8 cellular contexts compared by ENCODE assay signal in genomic region chr4:780730-781492, GRCh38. TPM values are rescaled to one million over a fixed set of nuclear protein-coding genes. Genes with fewer than 3 reads are reported as not detected.
DNase-seq lines count a peak whose midpoint lies in the region; ATAC-seq and TF ChIP-seq lines count a peak whose summit lies in the region.

No MANE protein-coding gene starts in this region.

- no peak for DNase-seq in activated CD8-positive, alpha-beta T cell treated with anti-CD3 and anti-CD28 coated beads for 36 hours
- DNase-seq in iPS DF 6.9 (ENCODE audit: low read depth, low spot score), result no peak
- no peak for DNase-seq in stimulated activated naive B cell treated with anti-CD40 and anti-IgM and Interleukin-4, amounts not matched to agents 10 μg/mL and 1 μg/mL and 100 μg/mL, for 72 hours
- DNase-seq in MV-4-11 (lab: John Stamatoyannopoulos, UW), result no peak
- DNase-seq in SHP77 treated with DMSO at 0.1 percent for 48 hours (lab: John Stamatoyannopoulos, UW), result no peak

- peaks cover 41% of the 10 kb centered on the region for H3K36me3 Mint-ChIP-seq in activated CD8-positive, alpha-beta T cell treated with anti-CD3 and anti-CD28 coated beads for 36 hours (ENCODE audit: low read depth)
- peaks cover 37 to 41% of the 10 kb centered on the region in 2 donors for H3K36me3 Mint-ChIP-seq in stimulated activated naive B cell treated with anti-CD40 and anti-IgM and Interleukin-4, amounts not matched to agents 10 μg/mL and 1 μg/mL and 100 μg/mL, for 72 hours

- peaks cover 15% of the 10 kb centered on the region for H3K27me3 Mint-ChIP-seq in activated CD8-positive, alpha-beta T cell treated with anti-CD3 and anti-CD28 coated beads for 36 hours
- H3K27me3 Mint-ChIP-seq in stimulated activated naive B cell treated with anti-CD40 and anti-IgM and Interleukin-4, amounts not matched to agents 10 μg/mL and 1 μg/mL and 100 μg/mL, for 72 hours, result peaks cover 23 to 25% of the 10 kb centered on the region in 2 donors

- TF ChIP-seq CTCF in activated CD8-positive, alpha-beta T cell treated with anti-CD3 and anti-CD28 coated beads for 36 hours (IDR thresholded peaks at IDR 0.05), result no peak

- H3K4me1 Mint-ChIP-seq in activated CD8-positive, alpha-beta T cell treated with anti-CD3 and anti-CD28 coated beads for 36 hours (ENCODE audit: low read depth), result peaks cover 44% of the 10 kb centered on the region
- H3K4me1 Mint-ChIP-seq in stimulated activated naive B cell treated with anti-CD40 and anti-IgM and Interleukin-4, amounts not matched to agents 10 μg/mL and 1 μg/mL and 100 μg/mL, for 72 hours, result peaks cover 41 to 68% of the 10 kb centered on the region in 2 donors

- H3K27ac Mint-ChIP-seq in activated CD8-positive, alpha-beta T cell treated with anti-CD3 and anti-CD28 coated beads for 36 hours, result peak overlapping the region; percentile 85
- peak overlapping the region; percentile 94 for H3K27ac Mint-ChIP-seq in stimulated activated naive B cell treated with anti-CD40 and anti-IgM and Interleukin-4, amounts not matched to agents 10 μg/mL and 1 μg/mL and 100 μg/mL, for 72 hours

- peak overlapping the region; percentile 90 to 100 (median 98) for H3K4me3 ChIP-seq in BLaER1 treated with 17β-estradiol and CSF1 and Interleukin-3, amounts not matched to agents 10 nM and 100 nM
- H3K4me3 ChIP-seq in iPS DF 6.9 (ENCODE audit: low read length), result peak overlapping the region; percentile 77

- peak overlapping the region; percentile 86 to 99 (median 96) for H3K4me2 ChIP-seq in BLaER1 treated with 17β-estradiol and CSF1 and Interleukin-3, amounts not matched to agents 10 nM and 100 nM

- POLR2A ChIA-PET in activated CD8-positive, alpha-beta T cell treated with anti-CD3 and anti-CD28 coated beads for 36 hours (lab: Charles Lee), result interaction anchor here (0.9 to 5.1 kb wide), 6 partner anchors 12 to 229 kb away, joined by 3 to 31 read pairs (median 4); partner anchors contain the start of gene MYL5

- H3K9me3 Mint-ChIP-seq in activated CD8-positive, alpha-beta T cell treated with anti-CD3 and anti-CD28 coated beads for 36 hours, result no peaks in the 10 kb centered on the region
- H3K9me3 Mint-ChIP-seq in stimulated activated naive B cell treated with anti-CD40 and anti-IgM and Interleukin-4, amounts not matched to agents 10 μg/mL and 1 μg/mL and 100 μg/mL, for 72 hours, result no peaks in the 10 kb centered on the region

- peak overlapping the region; percentile 81 for H3K4me3 Mint-ChIP-seq in activated CD8-positive, alpha-beta T cell treated with anti-CD3 and anti-CD28 coated beads for 36 hours
- peak overlapping the region; percentile 84 to 87 for H3K4me3 Mint-ChIP-seq in stimulated activated naive B cell treated with anti-CD40 and anti-IgM and Interleukin-4, amounts not matched to agents 10 μg/mL and 1 μg/mL and 100 μg/mL, for 72 hours

- WGBS in iPS DF 6.9 (ENCODE audit: insufficient coverage, insufficient read length), result no CpG with 5 or more reads among the region's 38 CpGs

- H3K9ac ChIP-seq in BLaER1 treated with 17β-estradiol and CSF1 and Interleukin-3, amounts not matched to agents 10 nM and 100 nM, result peak overlapping the region; percentile 97 to 100 (median 99)

- peaks cover 17 to 56% (median 49%) of the 10 kb centered on the region in 11 experiments; a peak in 21 of 22 replicates for H4K20me1 ChIP-seq in BLaER1 treated with 17β-estradiol and CSF1 and Interleukin-3, amounts not matched to agents 10 nM and 100 nM

- H3K36me3 ChIP-seq in BLaER1 treated with 17β-estradiol and CSF1 and Interleukin-3, amounts not matched to agents 10 nM and 100 nM, result peaks cover 44 to 49% (median 46%) of the 10 kb centered on the region in 11 experiments
- no peaks in the 10 kb centered on the region; the same call in 1 of the 2 replicates for H3K36me3 ChIP-seq in iPS DF 6.9 (ENCODE audit: control insufficient read depth, insufficient read depth, low read length)

- intact Hi-C loops in activated CD8-positive, alpha-beta T cell treated with anti-CD3 and anti-CD28 coated beads for 36 hours (cut with micrococcal nuclease), result no loop called here

- peak; percentile 2 for ATAC-seq in HG02642 (IDR thresholded peaks at IDR 0.05; ENCODE audit: poor library complexity, unreplicated experiment)
- ATAC-seq in activated CD8-positive, alpha-beta T cell treated with anti-CD3 and anti-CD28 coated beads for 36 hours, result no peak
- peak in 1 of 2 donors; percentile 0 for ATAC-seq in stimulated activated naive B cell treated with anti-CD40 and anti-IgM and Interleukin-4, amounts not matched to agents 10 μg/mL and 1 μg/mL and 100 μg/mL, for 72 hours (replicated peaks)
- no peak for ATAC-seq in HG03135 (IDR thresholded peaks at IDR 0.05; ENCODE audit: unreplicated experiment)

- H3K4me1 ChIP-seq in BLaER1 treated with 17β-estradiol and CSF1 and Interleukin-3, amounts not matched to agents 10 nM and 100 nM, result peaks cover 42 to 58% (median 51%) of the 10 kb centered on the region in 10 experiments
- peaks cover 3% of the 10 kb centered on the region; the same call in 1 of the 2 replicates for H3K4me1 ChIP-seq in iPS DF 6.9 (ENCODE audit: control insufficient read depth, insufficient read depth, low read length)

- peaks cover 0 to 12% (median 3%) of the 10 kb centered on the region in 11 experiments; a peak in 8 of 22 replicates for H3K9me3 ChIP-seq in BLaER1 treated with 17β-estradiol and CSF1 and Interleukin-3, amounts not matched to agents 10 nM and 100 nM (replicated peaks in 1 of 11)
- H3K9me3 ChIP-seq in iPS DF 6.9 (ENCODE audit: control insufficient read depth, insufficient read depth, low read length), result no peaks in the 10 kb centered on the region

- CTCF ChIA-PET in activated CD8-positive, alpha-beta T cell treated with anti-CD3 and anti-CD28 coated beads for 36 hours (lab: Charles Lee), result interaction anchor here (1.6 to 2.6 kb wide), 3 partner anchors 39 to 206 kb away, joined by 4 to 12 read pairs (median 7); no protein-coding TSS in a partner anchor

- peak overlapping the region; percentile 91 to 100 (median 98) for H3K27ac ChIP-seq in BLaER1 treated with 17β-estradiol and CSF1 and Interleukin-3, amounts not matched to agents 10 nM and 100 nM
- H3K27ac ChIP-seq in iPS DF 6.9 (ENCODE audit: low read length), result no peak overlapping the region

- H3K27me3 ChIP-seq in BLaER1 treated with 17β-estradiol and CSF1 and Interleukin-3, amounts not matched to agents 10 nM and 100 nM, result peaks cover 0 to 10% (median 0%) of the 10 kb centered on the region in 11 experiments; a peak in 1 of 22 replicates
- peaks cover 9% of the 10 kb centered on the region; the same call in 1 of the 2 replicates for H3K27me3 ChIP-seq in iPS DF 6.9 (ENCODE audit: control insufficient read depth, insufficient read depth, low read length)

RNA-seq across cellular contexts. Expression of gene CPLX1, which starts 45.0 kb away (rescaled TPM):
- total RNA-seq in activated CD8-positive, alpha-beta T cell treated with anti-CD3 and anti-CD28 coated beads for 36 hours, result not detected
